Comparison of ENCODE assay signal across 10 cellular contexts in the genomic region with DNA sequence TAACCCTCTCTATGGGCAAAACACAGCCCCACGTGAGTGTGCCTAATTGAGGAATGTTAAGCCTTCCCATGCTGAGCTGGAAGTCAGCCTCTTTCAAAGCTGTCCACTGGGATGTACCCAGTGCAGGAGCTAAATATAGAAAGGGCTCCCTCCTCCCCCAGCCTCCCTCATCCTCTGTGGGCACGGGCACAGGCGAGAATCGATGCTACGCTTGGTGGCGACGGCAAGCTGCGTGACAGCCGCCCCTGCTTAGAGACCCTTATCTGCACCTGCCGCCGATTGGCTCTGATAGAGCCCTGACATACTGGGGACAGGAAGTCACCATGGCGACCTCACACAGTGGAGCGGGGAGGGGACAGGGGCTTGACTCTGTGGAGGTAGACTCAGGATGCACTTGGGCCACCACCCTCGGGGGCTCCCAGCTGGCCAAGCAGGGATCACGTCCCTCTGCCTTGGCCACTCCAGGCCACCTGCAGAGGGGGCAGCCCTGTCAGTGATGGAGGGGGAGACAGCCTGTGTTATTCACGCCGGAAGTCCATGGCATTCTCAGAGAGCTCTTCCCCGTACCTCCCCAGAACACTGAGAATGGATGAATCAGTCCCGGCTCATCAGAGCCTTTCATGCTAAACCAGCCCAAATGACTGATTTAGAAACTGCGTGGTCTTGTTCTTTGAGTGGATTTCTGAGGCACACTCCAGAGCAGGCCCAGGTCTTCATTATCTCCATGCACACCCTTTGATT.
A peak's percentile ranks its signal among the peaks of the same experiment; 100 is the strongest.
DNase-seq lines count a peak whose midpoint lies in the region; ATAC-seq, FAIRE-seq and TF ChIP-seq lines count a peak whose summit lies in the region.
"Had no signal": no experiment of that assay in that cellular context is flagged by ENCODE, and none has a peak within 500 bp of the region (broad histone marks: within the 10 kb centered on the region; RNA-seq: fewer than 3 reads in every experiment).

No MANE protein-coding gene starts in this region.

- no peaks in the 10 kb centered on the region for H3K36me3 Mint-ChIP-seq in natural killer cell treated with Interleukin-12 subunit alpha and Interleukin-12 subunit beta and Interleukin-15 and Interleukin-18, amount 100 ng/mL, for 72 hours
- H3K36me3 Mint-ChIP-seq in natural killer cell: no peaks in the 10 kb centered on the region

- no peak overlapping the region for H3K9ac ChIP-seq in kidney (ENCODE audit: low read length in 2 of 2)

- DNase-seq in natural killer cell treated with Interleukin-12 subunit alpha and Interleukin-12 subunit beta and Interleukin-15 and Interleukin-18, amount 100 ng/mL, for 72 hours (ENCODE audit: low spot score): no peak
- DNase-seq in natural killer cell (no peak), SK-N-DZ (ENCODE audit: low spot score) (peak; percentile 57), left ventricle myocardium inferior (peak; percentile 38), tibial artery (no peak), adrenal gland (no peak), kidney (no peak)
- DNase-seq: NCI-H446 treated with DMSO at 0.1 percent for 48 hours had no signal

- 64 to 68% (median 67%) methylated on average over 9 to 20 of the region's 20 CpGs for WGBS in adrenal gland, 4 donors

- intact Hi-C loops in natural killer cell (cut with micrococcal nuclease) (no loop called here), left ventricle myocardium inferior (cut with micrococcal nuclease) (no loop called here), tibial artery (cut with DNase I; ENCODE audit: low total_unique reads) (loop anchor here (10.0 kb wide), 1 partner anchor 80 kb away; a partner anchor contains a TSS), adrenal gland (cut with DNase I) (no loop called here), kidney (cut with DNase I) (no loop called here)

- no peaks in the 10 kb centered on the region for H3K4me1 Mint-ChIP-seq in natural killer cell treated with Interleukin-12 subunit alpha and Interleukin-12 subunit beta and Interleukin-15 and Interleukin-18, amount 100 ng/mL, for 72 hours (ENCODE audit: low read depth in 2 of 2)
- H3K4me1 Mint-ChIP-seq in natural killer cell: no peaks in the 10 kb centered on the region

- H3K4me3 ChIP-seq in left ventricle myocardium inferior (peak overlapping the region; percentile 33), tibial artery (peak overlapping the region; percentile 20 to 21), adrenal gland (no peak overlapping the region), kidney (ENCODE audit: low read length in 2 of 2) (no peak overlapping the region)

- peak; percentile 45 to 75 for ATAC-seq in natural killer cell treated with Interleukin-12 subunit alpha and Interleukin-12 subunit beta and Interleukin-15 and Interleukin-18, amount 100 ng/mL, for 72 hours
- ATAC-seq in natural killer cell: no peak
- no peak for ATAC-seq in HG02870 (IDR thresholded peaks at IDR 0.05; ENCODE audit: unreplicated experiment)
- ATAC-seq: HCT116 had no signal

- H3K9me3 Mint-ChIP-seq in natural killer cell treated with Interleukin-12 subunit alpha and Interleukin-12 subunit beta and Interleukin-15 and Interleukin-18, amount 100 ng/mL, for 72 hours: no peaks in the 10 kb centered on the region
- no peaks in the 10 kb centered on the region for H3K9me3 Mint-ChIP-seq in natural killer cell

- FAIRE-seq in kidney (lab: Jason Lieb, UNC): no peak

- H3K27me3 ChIP-seq in left ventricle myocardium inferior (ENCODE audit: low read depth): no peaks in the 10 kb centered on the region
- no peaks in the 10 kb centered on the region for H3K27me3 ChIP-seq in tibial artery
- H3K27me3 ChIP-seq in adrenal gland: no peaks in the 10 kb centered on the region

- peak overlapping the region in 1 of 2 donors; percentile 26 for H3K27ac Mint-ChIP-seq in natural killer cell treated with Interleukin-12 subunit alpha and Interleukin-12 subunit beta and Interleukin-15 and Interleukin-18, amount 100 ng/mL, for 72 hours
- H3K27ac Mint-ChIP-seq in natural killer cell: no peak overlapping the region

- H3K4me1 ChIP-seq in left ventricle myocardium inferior (peaks cover 62% of the 10 kb centered on the region), tibial artery (peaks cover 0 to 19% (median 6%) of the 10 kb centered on the region in 4 donors), adrenal gland (replicated peaks in 1 of 2) (no peaks in the 10 kb centered on the region), kidney (ENCODE audit: control insufficient read depth in 1 of 2, insufficient read depth in 1 of 2, low read depth in 1 of 2, low read length in 2 of 2) (no peaks in the 10 kb centered on the region)

- no peak for TF ChIP-seq POLR2A in adrenal gland (IDR thresholded peaks at IDR 0.05)

- H3K4me3 Mint-ChIP-seq in natural killer cell treated with Interleukin-12 subunit alpha and Interleukin-12 subunit beta and Interleukin-15 and Interleukin-18, amount 100 ng/mL, for 72 hours: no peak overlapping the region
- no peak overlapping the region for H3K4me3 Mint-ChIP-seq in natural killer cell

- H3K9me3 ChIP-seq in left ventricle myocardium inferior (replicated peaks) (no peaks in the 10 kb centered on the region), tibial artery (no peaks in the 10 kb centered on the region), adrenal gland (replicated peaks in 1 of 3) (no peaks in the 10 kb centered on the region), kidney (ENCODE audit: control insufficient read depth in 1 of 2, low read length in 2 of 2) (no peaks in the 10 kb centered on the region)

- TF ChIP-seq CTCF in natural killer cell (IDR thresholded peaks at IDR 0.05) (no peak), left ventricle myocardium inferior (IDR thresholded peaks at IDR 0.05; ENCODE audit: borderline replicate concordance) (no peak), tibial artery (IDR thresholded peaks at IDR 0.05) (no peak), adrenal gland (IDR thresholded peaks at IDR 0.05) (no peak), kidney (IDR thresholded peaks at IDR 0.05; ENCODE audit: borderline replicate concordance, extremely low read depth, insufficient read depth) (no peak)

- H3K27me3 Mint-ChIP-seq in natural killer cell treated with Interleukin-12 subunit alpha and Interleukin-12 subunit beta and Interleukin-15 and Interleukin-18, amount 100 ng/mL, for 72 hours: peaks cover 24 to 29% of the 10 kb centered on the region in 2 donors
- H3K27me3 Mint-ChIP-seq in natural killer cell (ENCODE audit: low read depth in 2 of 2): peaks cover 7 to 30% of the 10 kb centered on the region in 2 donors

- H3K36me3 ChIP-seq in left ventricle myocardium inferior (no peaks in the 10 kb centered on the region), tibial artery (no peaks in the 10 kb centered on the region), adrenal gland (replicated peaks in 1 of 2) (no peaks in the 10 kb centered on the region), kidney (ENCODE audit: control insufficient read depth in 1 of 2, insufficient read depth in 2 of 2, low read length in 2 of 2) (no peaks in the 10 kb centered on the region)

- H3K27ac ChIP-seq in left ventricle myocardium inferior (replicated peaks) (peak overlapping the region; percentile 79), tibial artery (peak overlapping the region; percentile 10 to 57), adrenal gland (no peak overlapping the region), kidney (ENCODE audit: low read depth in 2 of 2, low read length in 2 of 2) (no peak overlapping the region)

Comparison
In these comparisons a context has a peak if more than half of its experiments do, and no peak if none do; other contexts are left out.
1. ATAC-seq: peak in natural killer cell treated with Interleukin-12 subunit alpha and Interleukin-12 subunit beta and Interleukin-15 and Interleukin-18, amount 100 ng/mL, for 72 hours (2 of 2); none in natural killer cell (0 of 3) and HG02870 (single experiment).
2. DNase-seq: peak in SK-N-DZ (single experiment) and left ventricle myocardium inferior (single experiment); none in natural killer cell treated with Interleukin-12 subunit alpha and Interleukin-12 subunit beta and Interleukin-15 and Interleukin-18, amount 100 ng/mL, for 72 hours (single experiment), natural killer cell (single experiment), tibial artery (0 of 2), adrenal gland (0 of 7) and kidney (single experiment).
3. H3K27ac ChIP-seq: peak in left ventricle myocardium inferior (single experiment) and tibial artery (2 of 2); none in adrenal gland (0 of 5) and kidney (0 of 2).
4. H3K4me3 ChIP-seq: peak in left ventricle myocardium inferior (single experiment) and tibial artery (2 of 2); none in adrenal gland (0 of 4) and kidney (0 of 2).